Comparison of ENCODE assay signal across 14 cellular contexts in genomic region chr1:15139654-15140350, GRCh38. TPM values are rescaled to one million over a fixed set of nuclear protein-coding genes. Genes with fewer than 3 reads are reported as not detected.
DNase-seq lines count a peak whose midpoint lies in the region; ATAC-seq and TF ChIP-seq lines count a peak whose summit lies in the region.
"Had no signal": no experiment of that assay in that cellular context is flagged by ENCODE, and none has a peak within 500 bp of the region (broad histone marks: within the 10 kb centered on the region; RNA-seq: fewer than 3 reads in every experiment).

No MANE protein-coding gene starts in this region.

- H3K4me1 ChIP-seq in SK-N-SH (ENCODE audit: control insufficient read depth in 1 of 2, insufficient read depth in 2 of 2, low read depth in 1 of 2, low read length in 1 of 2), result peaks cover 3 to 31% of the 10 kb centered on the region in 2 experiments; a peak in 3 of 4 replicates
- H3K4me1 ChIP-seq in heart left ventricle, result peaks cover 0 to 16% (median 0%) of the 10 kb centered on the region in 12 donors
- H3K4me1 ChIP-seq: upper lobe of right lung had no signal

- H2AFZ ChIP-seq in SK-N-SH (ENCODE audit: low read depth), result no peak overlapping the region

- ATAC-seq in heart left ventricle (peak; percentile 51 to 82 (median 76)), GM19452 (IDR thresholded peaks at IDR 0.05; ENCODE audit: unreplicated experiment) (no peak)
- ATAC-seq: left lobe of liver, upper lobe of right lung had no signal

- H4K20me1 ChIP-seq in SK-N-SH (ENCODE audit: insufficient read depth), result no peaks in the 10 kb centered on the region

- CTCF ChIA-PET in SK-N-SH (lab: Yijun Ruan, JAX), result interaction anchor here (0.7 to 5.6 kb wide), 5 partner anchors 9 to 184 kb away, joined by 3 to 70 read pairs (median 5); partner anchors contain the start of gene TMEM51

- TF ChIP-seq CTCF in SK-N-SH (IDR thresholded peaks at IDR 0.05), result no peak
- TF ChIP-seq CTCF in heart left ventricle (IDR thresholded peaks at IDR 0.05), result no peak

- H3F3A ChIP-seq in SK-N-SH (replicated peaks; ENCODE audit: insufficient read depth), result no peaks in the 10 kb centered on the region

- WGBS in SK-N-SH (ENCODE audit: low lambda C conversion rate), result 33% methylated on average over 11 of the region's 15 CpGs
- WGBS in heart left ventricle, 4 donors, result 46 to 53% (median 51%) methylated on average over 13 to 15 of the region's 15 CpGs

- H3K36me3 ChIP-seq in SK-N-SH (replicated peaks in 1 of 2; ENCODE audit: control insufficient read depth in 1 of 2, insufficient read depth in 2 of 2, low read length in 1 of 2) (no peaks in the 10 kb centered on the region), heart left ventricle (no peaks in the 10 kb centered on the region)
- H3K36me3 ChIP-seq: upper lobe of right lung had no signal

- H3K27ac ChIP-seq in SK-N-SH (ENCODE audit: low read depth in 2 of 2, low read length in 1 of 2) (peak overlapping the region in 1 of 2 experiments; percentile 97; a peak in 3 of 4 replicates), heart left ventricle (peak overlapping the region in 2 of 12 donors; percentile 26 to 61)
- H3K27ac ChIP-seq: KMS-11, upper lobe of right lung had no signal

- peak overlapping the region; percentile 33; the same call in 1 of the 2 replicates for H3K4me2 ChIP-seq in SK-N-SH
- H3K4me2 ChIP-seq: KMS-11 had no signal

- TF ChIP-seq RAD21 in SK-N-SH (IDR thresholded peaks at IDR 0.05; ENCODE audit: low read length), result peak; percentile 18

- POLR2A ChIA-PET in SK-N-SH (lab: Yijun Ruan, JAX), result interaction anchor here (0.7 to 6.9 kb wide), 5 partner anchors 11 to 64 kb away, joined by 3 to 88 read pairs (median 3); partner anchors contain the start of gene TMEM51

- H3K4me3 ChIP-seq in SK-N-SH (ENCODE audit: low read depth in 2 of 2, low read length in 1 of 2) (no peak overlapping the region), heart left ventricle (no peak overlapping the region)
- H3K4me3 ChIP-seq: upper lobe of right lung had no signal

- peak in 1 of 2 experiments; percentile 87; a peak in 2 of 4 replicates for TF ChIP-seq EP300 in SK-N-SH (IDR thresholded peaks at IDR 0.05; ENCODE audit: borderline replicate concordance in 1 of 2, low read depth in 1 of 2, low read length in 1 of 2)

- H3K9ac ChIP-seq in SK-N-SH, result no peak overlapping the region
- H3K9ac ChIP-seq: KMS-11 had no signal

- TF ChIP-seq POLR2A in heart left ventricle (IDR thresholded peaks at IDR 0.05), result no peak

- H3K9me3 ChIP-seq in SK-N-SH (no peaks in the 10 kb centered on the region), heart left ventricle (peaks cover 0 to 7% (median 0%) of the 10 kb centered on the region in 12 donors)
- H3K9me3 ChIP-seq: upper lobe of right lung had no signal

- no peaks in the 10 kb centered on the region for H3K27me3 ChIP-seq in SK-N-SH (ENCODE audit: insufficient read depth)
- H3K27me3 ChIP-seq in heart left ventricle, result peaks cover 0 to 10% (median 0%) of the 10 kb centered on the region in 9 donors
- H3K27me3 ChIP-seq: upper lobe of right lung had no signal

- DNase-seq in M059J (ENCODE audit: low read depth) (peak; percentile 90), SK-N-SH (peak; percentile 80), heart left ventricle (peak in 2 of 5 donors; percentile 44 to 66), retina (peak; percentile 38), NCI-H526 treated with DMSO at 0.1 percent for 48 hours (lab: John Stamatoyannopoulos, UW) (no peak), SIG-M5 treated with dmso at 0.1 percent for 504 hours (lab: John Stamatoyannopoulos, UW; ENCODE audit: unreplicated experiment) (no peak), DMS153 (lab: John Stamatoyannopoulos, UW) (no peak)
- DNase-seq: activated CD8-positive, alpha-beta memory T cell treated with anti-CD3 and anti-CD28 coated beads, Interleukin-2, amount 50 U/mL, for 48 hours; erythroblast; T-helper 9 cell; upper lobe of right lung had no signal

- intact Hi-C loops in heart left ventricle (cut with DNase I), result loop anchor here in 2 of 10 donors (10.0 kb wide), 2 partner anchors 275 to 285 kb away; no protein-coding TSS in a partner anchor

- H3K79me2 ChIP-seq in SK-N-SH (ENCODE audit: insufficient read depth), result no peaks in the 10 kb centered on the region

- no peaks in the 10 kb centered on the region for H3K9me2 ChIP-seq in SK-N-SH

TF ChIP-seq in SK-N-SH, 30 proteins besides CTCF, POLR2A, EP300 and RAD21:
- peak; percentile 74 for TF ChIP-seq CHD2 (IDR thresholded peaks at IDR 0.05; ENCODE audit: low read length, partially characterized antibody)
- no peak for TF ChIP-seq USF1 (IDR thresholded peaks at IDR 0.05; ENCODE audit: borderline replicate concordance, low read depth)
- TF ChIP-seq MXI1 (IDR thresholded peaks at IDR 0.05; ENCODE audit: low read depth, low read length), result peak; percentile 41; the same call in 1 of the 2 replicates
- TF ChIP-seq TCF12 (IDR thresholded peaks at IDR 0.05), result peak; percentile 64
- no peak for TF ChIP-seq SMC3 (IDR thresholded peaks at IDR 0.05; ENCODE audit: low read depth, low read length)
- TF ChIP-seq SIN3A (IDR thresholded peaks at IDR 0.05; ENCODE audit: borderline replicate concordance, low read depth, low read length), result no peak
- no peak for TF ChIP-seq ZBTB33 (IDR thresholded peaks at IDR 0.05; ENCODE audit: borderline replicate concordance, low read depth)
- peak; percentile 95 for TF ChIP-seq FOXJ3 (CRISPR knock-in tag; IDR thresholded peaks at IDR 0.05)
- no peak for TF ChIP-seq POLR2AphosphoS5 (IDR thresholded peaks at IDR 0.05; ENCODE audit: low read depth, low read length)
- peak; percentile 96 for TF ChIP-seq GATA2 (CRISPR knock-in tag; IDR thresholded peaks at IDR 0.05)
- TF ChIP-seq RCOR1 (IDR thresholded peaks at IDR 0.05; ENCODE audit: low read length), result peak; percentile 97
- TF ChIP-seq MEF2A (IDR thresholded peaks at IDR 0.05; ENCODE audit: borderline replicate concordance, low read depth), result no peak
- TF ChIP-seq JUND (IDR thresholded peaks at IDR 0.05), result no peak; the same call in 1 of the 2 replicates
- 0 out of 2 replicates have a peak, but pooled peaks have one; percentile 17 for TF ChIP-seq TEAD4 (IDR thresholded peaks at IDR 0.05; ENCODE audit: borderline replicate concordance, insufficient read depth)
- TF ChIP-seq REST (IDR thresholded peaks at IDR 0.05; ENCODE audit: low read depth, low read length), result no peak
- peak; percentile 80 for TF ChIP-seq RFX5 (IDR thresholded peaks at IDR 0.05; ENCODE audit: low read length)

RNA-seq across cellular contexts. Expression of gene TMEM51, which starts 13.7 kb away (rescaled TPM):
- total RNA-seq in M059J (2014; rRNA removed; shearing (Covaris generic)), result 18.7 and 22.2 TPM in 2 replicates
- polyA plus RNA-seq in SK-N-SH (2012; rRNA removed), result 20.5 and 25.6 TPM in 2 replicates
- 18.6 and 23.4 TPM in 2 replicates for polyA plus RNA-seq in SK-N-SH (2012; cell fraction: cytosol; rRNA removed)
- polyA plus RNA-seq in SK-N-SH (2012; cell fraction: nucleus; rRNA removed), result 18.5 and 19.6 TPM in 2 replicates
- total RNA-seq in heart left ventricle, result 1 to 10 TPM; 2.0 to 9.5 (median 3.8) TPM
- 1 to 10 TPM; 3.5 to 3.8 TPM for polyA plus RNA-seq in heart left ventricle

Comparison
In these comparisons a context has a peak if more than half of its experiments do, and no peak if none do; other contexts are left out.
1. DNase-seq: peak in M059J (single experiment), SK-N-SH (single experiment) and retina (single experiment); none in NCI-H526 treated with DMSO at 0.1 percent for 48 hours (single experiment), SIG-M5 treated with dmso at 0.1 percent for 504 hours (single experiment) and DMS153 (single experiment).